In the genomic region with DNA sequence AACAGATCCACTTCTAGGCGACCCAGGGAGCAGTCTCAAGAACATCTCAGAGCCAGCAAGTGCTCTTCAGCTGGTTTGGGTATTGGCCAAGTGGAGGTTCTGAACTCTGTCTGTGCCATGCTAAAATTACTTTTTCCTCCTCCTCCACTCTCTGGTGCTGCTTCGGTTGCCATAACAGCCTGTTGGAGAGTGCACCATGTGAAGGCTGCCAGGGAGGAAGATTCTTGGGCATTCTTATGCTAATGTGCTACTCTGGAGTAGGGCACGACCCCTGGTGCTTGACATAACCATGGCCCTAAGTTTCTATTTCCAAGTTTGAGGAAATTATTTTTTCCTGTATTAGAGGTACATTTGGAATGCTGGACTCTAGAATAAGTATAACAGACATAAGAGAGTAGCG, we compare ENCODE assay signal across 18 cellular contexts.
DNase-seq lines count a peak whose midpoint lies in the region; ATAC-seq, FAIRE-seq and TF ChIP-seq lines count a peak whose summit lies in the region.
"Had no signal": no experiment of that assay in that cellular context is flagged by ENCODE, and none has a peak within 500 bp of the region (broad histone marks: within the 10 kb centered on the region; RNA-seq: fewer than 3 reads in every experiment).

No MANE protein-coding gene starts in this region.

- 33 to 40% methylated on average over 4 of the region's 4 CpGs for WGBS in ectodermal cell, 2 experiments
- 39 to 44% methylated on average over 4 of the region's 4 CpGs for WGBS in thyroid gland, 2 donors
- 77 to 87% (median 82%) methylated on average over 4 of the region's 4 CpGs for WGBS in small intestine, 3 donors
- WGBS in esophagus muscularis mucosa = 63% methylated on average over 4 of the region's 4 CpGs

- H3K9ac ChIP-seq in iPS-20b (ENCODE audit: low read depth, low read length) = no peak overlapping the region

- TF ChIP-seq POLR2A in thyroid gland (IDR thresholded peaks at IDR 0.05) (no peak), esophagus muscularis mucosa (IDR thresholded peaks at IDR 0.05; ENCODE audit: low read depth) (no peak)

- no peak for FAIRE-seq in small intestine (lab: Jason Lieb, UNC)

- H3K27me3 ChIP-seq in ectodermal cell (ENCODE audit: control insufficient read depth, insufficient read depth, low read length, poor library complexity, severe bottlenecking) = no peaks in the 10 kb centered on the region
- H3K27me3 ChIP-seq in iPS-20b (ENCODE audit: insufficient read depth, low read length) = no peaks in the 10 kb centered on the region
- H3K27me3 ChIP-seq in thyroid gland = no peaks in the 10 kb centered on the region
- H3K27me3 ChIP-seq in small intestine (ENCODE audit: control insufficient read depth in 2 of 2, insufficient read depth in 2 of 2, low read length in 2 of 2) = no peaks in the 10 kb centered on the region
- H3K27me3 ChIP-seq in esophagus muscularis mucosa = no peaks in the 10 kb centered on the region
- H3K27me3 ChIP-seq: upper lobe of left lung had no signal

- ATAC-seq in GM19328 (IDR thresholded peaks at IDR 0.05; ENCODE audit: unreplicated experiment) = no peak

- TF ChIP-seq EP300 in esophagus muscularis mucosa (IDR thresholded peaks at IDR 0.05) = no peak

- H3K9me3 ChIP-seq in ectodermal cell (ENCODE audit: control insufficient read depth, low read length) = no peaks in the 10 kb centered on the region
- no peaks in the 10 kb centered on the region for H3K9me3 ChIP-seq in iPS-20b (ENCODE audit: insufficient read depth, low read depth, low read length)
- no peaks in the 10 kb centered on the region for H3K9me3 ChIP-seq in thyroid gland
- no peaks in the 10 kb centered on the region for H3K9me3 ChIP-seq in small intestine (ENCODE audit: control insufficient read depth, low read depth)
- no peaks in the 10 kb centered on the region for H3K9me3 ChIP-seq in esophagus muscularis mucosa
- H3K9me3 ChIP-seq: psoas muscle, upper lobe of left lung had no signal

- H3K4me1 ChIP-seq in ectodermal cell (ENCODE audit: control insufficient read depth, insufficient read depth, low read length) (peaks cover 10% of the 10 kb centered on the region), iPS-20b (ENCODE audit: insufficient read depth, low read length) (peaks cover 24% of the 10 kb centered on the region; the same call in 1 of the 2 replicates), thyroid gland (peaks cover 0 to 45% of the 10 kb centered on the region in 2 donors), small intestine (ENCODE audit: control insufficient read depth in 2 of 2, insufficient read depth in 1 of 2, low read depth in 1 of 2, low read length in 1 of 2) (peaks cover 4 to 6% of the 10 kb centered on the region in 2 donors), esophagus muscularis mucosa (peaks cover 32 to 41% (median 34%) of the 10 kb centered on the region in 4 donors)

- H3K4me3 ChIP-seq in ectodermal cell (ENCODE audit: insufficient read depth, low read depth, low read length) (no peak overlapping the region), iPS-20b (ENCODE audit: low read length) (peak overlapping the region; percentile 14; the same call in 1 of the 2 replicates), thyroid gland (replicated peaks in 1 of 3) (no peak overlapping the region), small intestine (ENCODE audit: low read depth in 1 of 2, low read length in 2 of 2) (no peak overlapping the region), esophagus muscularis mucosa (no peak overlapping the region)
- H3K4me3 ChIP-seq: psoas muscle, upper lobe of left lung had no signal

- TF ChIP-seq CTCF in thyroid gland (IDR thresholded peaks at IDR 0.05) (no peak), esophagus muscularis mucosa (IDR thresholded peaks at IDR 0.05) (no peak)

- H3K27ac ChIP-seq in ectodermal cell (ENCODE audit: insufficient read depth, low read depth, low read length, poor library complexity, severe bottlenecking) (peak overlapping the region; percentile 19), iPS-20b (ENCODE audit: low read length) (no peak overlapping the region), thyroid gland (no peak overlapping the region), small intestine (ENCODE audit: low read depth in 1 of 2, low read length in 1 of 2) (no peak overlapping the region), esophagus muscularis mucosa (replicated peaks in 1 of 4) (no peak overlapping the region)
- H3K27ac ChIP-seq: C4-2B, psoas muscle, VCaP had no signal

- H3K36me3 ChIP-seq in ectodermal cell (ENCODE audit: control insufficient read depth, insufficient read depth, low read length) (no peaks in the 10 kb centered on the region), iPS-20b (ENCODE audit: insufficient read depth, low read depth, low read length) (no peaks in the 10 kb centered on the region), thyroid gland (no peaks in the 10 kb centered on the region), small intestine (ENCODE audit: control insufficient read depth in 2 of 2, insufficient read depth in 2 of 2, low read length in 2 of 2) (peaks cover 0 to 15% of the 10 kb centered on the region in 2 donors), esophagus muscularis mucosa (peaks cover 0 to 20% (median 3%) of the 10 kb centered on the region in 4 donors)

- intact Hi-C loops in thyroid gland (cut with DNase I) = loop anchor here (5.0 kb wide), 1 partner anchor 164 kb away; no protein-coding TSS in a partner anchor
- intact Hi-C loops in esophagus muscularis mucosa (cut with DNase I) = no loop called here

- DNase-seq in NCI-H2029 (lab: John Stamatoyannopoulos, UW) (peak; percentile 41), NCI-H2029 treated with DMSO at 0.1 percent for 48 hours (lab: John Stamatoyannopoulos, UW) (no peak), thyroid gland (peak; percentile 76 to 78), small intestine (no peak), esophagus muscularis mucosa (ENCODE audit: extremely low spot score) (no peak)
- DNase-seq: 8988T; mammary epithelial cell; NCI-H1092 treated with DMSO at 0.1 percent for 48 hours; NCI-H446; psoas muscle; stimulated activated CD4-positive, alpha-beta T cell treated with anti-CD3 and anti-CD28 coated beads, Interleukin-15, amount 100 ng/mL, for 24 hours; stimulated activated naive CD4-positive, alpha-beta T cell had no signal

Comparison
In these comparisons a context has a peak if more than half of its experiments do, and no peak if none do; other contexts are left out.
1. DNase-seq: peak in NCI-H2029 (single experiment) and thyroid gland (2 of 2); none in NCI-H2029 treated with DMSO at 0.1 percent for 48 hours (single experiment), small intestine (single experiment) and esophagus muscularis mucosa (single experiment).